In genomic region chr11:76637491-76638266, GRCh38 we compare ENCODE assay signal across 2 cellular contexts.
TF ChIP-seq lines count a peak whose summit lies in the region.

No MANE protein-coding gene starts in this region.

TF ChIP-seq in liver, 16 proteins besides CTCF, POLR2A, EP300 and RAD21 (continued from another document):
- TF ChIP-seq REST (IDR thresholded peaks at IDR 0.05) (no peak), EGR1 (IDR thresholded peaks at IDR 0.05; ENCODE audit: low read depth in 2 of 2) (no peak), HNF4A (conservative IDR thresholded peaks at IDR 0.05) (no peak), TAF1 (conservative IDR thresholded peaks at IDR 0.05) (no peak), NR2F2 (IDR thresholded peaks at IDR 0.05) (peak; percentile 99), GABPA (IDR thresholded peaks at IDR 0.05 in 1 of 2, conservative IDR thresholded peaks at IDR 0.05 in 1 of 2) (no peak), JUND (IDR thresholded peaks at IDR 0.05) (no peak), YY1 (IDR thresholded peaks at IDR 0.05) (no peak), SP1 (IDR thresholded peaks at IDR 0.05) (peak; percentile 19), FOXA2 (IDR thresholded peaks at IDR 0.05) (no peak), HNF4G (IDR thresholded peaks at IDR 0.05) (no peak), ZBTB33 (IDR thresholded peaks at IDR 0.05) (no peak), FOXA1 (IDR thresholded peaks at IDR 0.05) (no peak)
- TF ChIP-seq, protein P1, sequence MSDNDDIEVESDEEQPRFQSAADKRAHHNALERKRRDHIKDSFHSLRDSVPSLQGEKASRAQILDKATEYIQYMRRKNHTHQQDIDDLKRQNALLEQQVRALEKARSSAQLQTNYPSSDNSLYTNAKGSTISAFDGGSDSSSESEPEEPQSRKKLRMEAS (IDR thresholded peaks at IDR 0.05), result no peak
- TF ChIP-seq, protein P2, sequence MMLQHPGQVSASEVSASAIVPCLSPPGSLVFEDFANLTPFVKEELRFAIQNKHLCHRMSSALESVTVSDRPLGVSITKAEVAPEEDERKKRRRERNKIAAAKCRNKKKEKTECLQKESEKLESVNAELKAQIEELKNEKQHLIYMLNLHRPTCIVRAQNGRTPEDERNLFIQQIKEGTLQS (IDR thresholded peaks at IDR 0.05), result no peak

TF ChIP-seq in HepG2, 621 proteins besides CTCF, POLR2A, EP300 and RAD21 (continued from another document):
- TF ChIP-seq ZBTB40 (IDR thresholded peaks at IDR 0.05), result no peak
- TF ChIP-seq ZBTB40 (CRISPR knock-in tag; IDR thresholded peaks at IDR 0.05), result no peak
- TF ChIP-seq ZNF749 (CRISPR knock-in tag; IDR thresholded peaks at IDR 0.05; ENCODE audit: borderline replicate concordance), result no peak
- TF ChIP-seq, protein P3, sequence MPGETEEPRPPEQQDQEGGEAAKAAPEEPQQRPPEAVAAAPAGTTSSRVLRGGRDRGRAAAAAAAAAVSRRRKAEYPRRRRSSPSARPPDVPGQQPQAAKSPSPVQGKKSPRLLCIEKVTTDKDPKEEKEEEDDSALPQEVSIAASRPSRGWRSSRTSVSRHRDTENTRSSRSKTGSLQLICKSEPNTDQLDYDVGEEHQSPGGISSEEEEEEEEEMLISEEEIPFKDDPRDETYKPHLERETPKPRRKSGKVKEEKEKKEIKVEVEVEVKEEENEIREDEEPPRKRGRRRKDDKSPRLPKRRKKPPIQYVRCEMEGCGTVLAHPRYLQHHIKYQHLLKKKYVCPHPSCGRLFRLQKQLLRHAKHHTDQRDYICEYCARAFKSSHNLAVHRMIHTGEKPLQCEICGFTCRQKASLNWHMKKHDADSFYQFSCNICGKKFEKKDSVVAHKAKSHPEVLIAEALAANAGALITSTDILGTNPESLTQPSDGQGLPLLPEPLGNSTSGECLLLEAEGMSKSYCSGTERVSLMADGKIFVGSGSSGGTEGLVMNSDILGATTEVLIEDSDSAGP (CRISPR knock-in tag; IDR thresholded peaks at IDR 0.05; ENCODE audit: borderline replicate concordance), result no peak
- no peak for TF ChIP-seq ZNF124 (CRISPR knock-in tag; IDR thresholded peaks at IDR 0.05)
- TF ChIP-seq ERF (CRISPR knock-in tag; IDR thresholded peaks at IDR 0.05), result no peak
- no peak for TF ChIP-seq STAT6 (CRISPR knock-in tag; IDR thresholded peaks at IDR 0.05; ENCODE audit: borderline replicate concordance)
- no peak for TF ChIP-seq KLF12 (CRISPR knock-in tag; IDR thresholded peaks at IDR 0.05; ENCODE audit: borderline replicate concordance)
- TF ChIP-seq ZFP37 (CRISPR knock-in tag; IDR thresholded peaks at IDR 0.05; ENCODE audit: borderline replicate concordance), result no peak
- no peak for TF ChIP-seq SIX4 (CRISPR knock-in tag; IDR thresholded peaks at IDR 0.05)
- no peak for TF ChIP-seq ZNF34 (CRISPR knock-in tag; IDR thresholded peaks at IDR 0.05; ENCODE audit: borderline replicate concordance)
